16 cellular contexts compared by ENCODE assay signal in the genomic region with DNA sequence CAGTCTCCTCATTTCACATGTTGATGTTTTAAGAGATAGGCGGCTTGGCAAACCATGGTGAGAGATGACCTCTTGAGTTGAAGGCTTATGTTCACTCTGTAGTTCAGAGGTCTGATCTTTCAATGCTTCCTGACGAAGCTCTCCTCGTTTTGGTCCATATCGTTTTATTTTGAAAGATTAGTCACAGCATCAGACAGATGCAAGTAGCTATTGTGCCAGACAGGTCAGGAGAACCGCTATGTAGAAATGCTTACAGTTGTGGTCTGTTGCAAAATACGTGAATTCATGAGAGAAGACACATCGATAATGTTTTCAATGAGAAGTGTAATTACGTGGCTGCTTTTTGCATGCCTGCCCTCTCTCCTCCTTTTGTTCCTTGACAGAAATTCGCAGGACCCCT.
"Had no signal": no experiment of that assay in that cellular context is flagged by ENCODE, and none has a peak within 500 bp of the region (broad histone marks: within the 10 kb centered on the region; RNA-seq: fewer than 3 reads in every experiment).

No MANE protein-coding gene starts in this region.

- DNase-seq: activated CD4-positive, alpha-beta T cell treated with anti-CD3 and anti-CD28 coated beads for 1 hour; activated CD4-positive, alpha-beta T cell treated with anti-CD3 and anti-CD28 coated beads, Interleukin-2, amount 50 U/mL, for 4 hours; activated naive CD4-positive, alpha-beta T cell treated with anti-CD3 and anti-CD28 coated beads for 36 hours; activated naive CD8-positive, alpha-beta T cell treated with anti-CD3 and anti-CD28 coated beads, Interleukin-2, amount 50 U/mL, for 24 hours; activated T-cell treated with anti-CD3 and anti-CD28 coated beads, Interleukin-2, amount 50 U/mL, for 1 hour; effector memory CD4-positive, alpha-beta T cell; gastrocnemius medialis; heart left ventricle; left colon; midbrain; ovary; sigmoid colon; stimulated activated CD4-positive, alpha-beta T cell treated with anti-CD3 and anti-CD28 coated beads, Interleukin-1b, Interleukin-23, amount 100 ng/mL, for 48 hours; stimulated activated naive CD8-positive, alpha-beta T cell treated with anti-CD3 and anti-CD28 coated beads, Interleukin-15, amount 100 ng/mL, for 72 hours had no signal

- H3K4me3 ChIP-seq: ascending aorta, gastrocnemius medialis, heart left ventricle, lung, ovary, sigmoid colon had no signal

- ATAC-seq: activated naive CD8-positive, alpha-beta T cell treated with anti-CD3 and anti-CD28 coated beads, Interleukin-2, amount 50 U/mL, for 24 hours; left colon; stimulated activated naive CD8-positive, alpha-beta T cell treated with anti-CD3 and anti-CD28 coated beads, Interleukin-15, amount 100 ng/mL, for 72 hours had no signal
